Comparison of ENCODE assay signal across 1 cellular context in genomic region chr2:102399499-102400141, GRCh38.
TF ChIP-seq lines count a peak whose summit lies in the region.

No MANE protein-coding gene starts in this region.

TF ChIP-seq in K562, 482 proteins besides CTCF, POLR2A, EP300 and RAD21:
- TF ChIP-seq SRSF7 (optimal IDR thresholded peaks at IDR 0.05; ENCODE audit: low read depth, low read length) (no peak), MEIS2 (IDR thresholded peaks at IDR 0.05; ENCODE audit: partially characterized antibody) (peak; percentile 35)
